ENCODE assay signal across 12 cellular contexts in the genomic region with DNA sequence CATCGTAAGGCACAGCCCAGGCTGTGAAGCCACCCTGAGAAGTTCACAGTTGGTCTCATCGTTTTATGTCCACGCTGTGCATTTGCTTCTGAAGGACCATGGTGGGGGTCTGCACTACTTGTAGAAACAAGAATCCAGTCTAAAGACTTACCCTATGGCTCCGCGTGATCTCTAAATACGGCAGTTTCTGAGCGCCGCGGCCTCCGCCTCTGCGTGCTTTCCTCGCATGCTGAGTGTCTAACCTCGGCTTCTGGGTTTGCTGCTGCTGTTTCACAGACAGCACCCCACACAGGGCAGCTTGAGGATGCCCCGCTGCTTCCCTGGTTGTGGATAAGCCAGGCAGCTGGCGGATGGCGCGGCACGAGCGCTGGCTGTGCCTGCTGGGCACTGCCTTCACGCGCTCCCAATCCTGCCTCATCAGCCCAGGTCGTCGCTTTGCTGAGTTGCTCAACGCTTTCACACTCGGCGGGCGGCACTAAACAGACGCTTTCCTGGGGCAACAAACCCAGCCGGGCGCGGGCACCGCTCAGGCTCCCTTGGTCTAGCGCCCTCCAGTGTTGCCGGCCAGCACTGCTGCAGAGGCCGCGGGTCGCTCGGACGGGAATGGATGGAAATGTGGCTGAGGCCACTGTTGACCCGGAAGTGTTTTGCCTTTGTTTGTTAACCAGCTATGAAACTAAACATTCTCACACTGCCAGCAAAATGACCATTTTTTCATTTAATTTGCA. TPM values are rescaled to one million over a fixed set of nuclear protein-coding genes. Genes with fewer than 3 reads are reported as not detected.
DNase-seq lines count a peak whose midpoint lies in the region; ATAC-seq and TF ChIP-seq lines count a peak whose summit lies in the region.
"Had no signal": no experiment of that assay in that cellular context is flagged by ENCODE, and none has a peak within 500 bp of the region (broad histone marks: within the 10 kb centered on the region; RNA-seq: fewer than 3 reads in every experiment).

No MANE protein-coding gene starts in this region.

- POLR2A ChIA-PET in WTC11 (lab: Charles Lee) = no interaction called here

- CTCF ChIA-PET in WTC11 (lab: Charles Lee) = interaction anchor here (0.7 to 1.0 kb wide), 4 partner anchors 10 to 399 kb away, joined by 3 to 4 read pairs (median 3); no protein-coding TSS in a partner anchor

- no peaks in the 10 kb centered on the region for H3K36me3 ChIP-seq in ES-I3 (ENCODE audit: insufficient read depth, low read length)
- no peaks in the 10 kb centered on the region for H3K36me3 ChIP-seq in left ventricle myocardium inferior

- H3K27me3 Mint-ChIP-seq in WTC11 (ENCODE audit: low read depth) = peaks cover 46% of the 10 kb centered on the region

- no peaks in the 10 kb centered on the region for H3K9me3 ChIP-seq in ES-I3 (ENCODE audit: control insufficient read depth, insufficient read depth, low read length)
- no peaks in the 10 kb centered on the region for H3K9me3 ChIP-seq in left ventricle myocardium inferior (replicated peaks)

- peak; percentile 60 for TF ChIP-seq CTCF in WTC11 (IDR thresholded peaks at IDR 0.05)
- TF ChIP-seq CTCF in left ventricle myocardium inferior (IDR thresholded peaks at IDR 0.05; ENCODE audit: borderline replicate concordance) = no peak

- intact Hi-C loops in left ventricle myocardium inferior (cut with micrococcal nuclease) (no loop called here), posterior cingulate gyrus (cut with DNase I) (no loop called here)

- H3K9me3 Mint-ChIP-seq in WTC11 = no peaks in the 10 kb centered on the region

- H3K27me3 ChIP-seq in left ventricle myocardium inferior (ENCODE audit: low read depth) = peaks cover 72% of the 10 kb centered on the region

- H3K36me3 Mint-ChIP-seq in WTC11 = no peaks in the 10 kb centered on the region

- no peak overlapping the region for H3K27ac ChIP-seq in left ventricle myocardium inferior (replicated peaks)
- H3K27ac ChIP-seq: VCaP had no signal

- peak; percentile 71 for ATAC-seq in WTC11
- ATAC-seq in HG02763 (IDR thresholded peaks at IDR 0.05; ENCODE audit: unreplicated experiment) = no peak
- ATAC-seq: Panc1 had no signal

- H3K4me3 ChIP-seq in left ventricle myocardium inferior = no peak overlapping the region
- H3K4me3 ChIP-seq: lung had no signal

- H3K9ac ChIP-seq in ES-I3 (ENCODE audit: low read depth, low read length) = peak overlapping the region; percentile 25

- H3K27ac Mint-ChIP-seq in WTC11 = no peak overlapping the region

- DNase-seq in WTC11 (ENCODE audit: low spot score) (peak; percentile 80), left ventricle myocardium inferior (peak; percentile 7), posterior cingulate gyrus (peak in 8 of 10 donors; percentile 57 to 96 (median 78)), DMS114 treated with DMSO at 0.1 percent for 48 hours (lab: John Stamatoyannopoulos, UW; ENCODE audit: unreplicated experiment) (no peak), iPS-NIHi11 (ENCODE audit: low spot score) (no peak)
- DNase-seq: NCI-H2081 treated with DMSO at 0.1 percent for 48 hours had no signal

- H3K4me3 Mint-ChIP-seq in WTC11 = no peak overlapping the region

- H3K4me1 Mint-ChIP-seq in WTC11 = peaks cover 2% of the 10 kb centered on the region; the same call in 1 of the 2 replicates

- H3K4me1 ChIP-seq in ES-I3 (ENCODE audit: insufficient read depth, low read length) (peaks cover under 1% of the 10 kb centered on the region; the same call in 1 of the 2 replicates), left ventricle myocardium inferior (peaks cover 16% of the 10 kb centered on the region)

TF ChIP-seq in WTC11, 78 proteins besides CTCF, POLR2A, EP300 and RAD21:
- TF ChIP-seq TEAD4 (CRISPR knock-in tag; IDR thresholded peaks at IDR 0.05) (0 out of 2 replicates have a peak, but pooled peaks have one; percentile 55), SP1 (CRISPR knock-in tag; conservative IDR thresholded peaks at IDR 0.05) (peak; percentile 38; the same call in 1 of the 2 replicates), FOXJ3 (CRISPR knock-in tag; IDR thresholded peaks at IDR 0.05; ENCODE audit: borderline replicate concordance) (no peak), SMAD4 (CRISPR knock-in tag; IDR thresholded peaks at IDR 0.05) (0 out of 2 replicates have a peak, but pooled peaks have one; percentile 39)
- TF ChIP-seq, protein P1, sequence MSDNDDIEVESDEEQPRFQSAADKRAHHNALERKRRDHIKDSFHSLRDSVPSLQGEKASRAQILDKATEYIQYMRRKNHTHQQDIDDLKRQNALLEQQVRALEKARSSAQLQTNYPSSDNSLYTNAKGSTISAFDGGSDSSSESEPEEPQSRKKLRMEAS (CRISPR knock-in tag; IDR thresholded peaks at IDR 0.05) = peak; percentile 65
- TF ChIP-seq, protein P2, sequence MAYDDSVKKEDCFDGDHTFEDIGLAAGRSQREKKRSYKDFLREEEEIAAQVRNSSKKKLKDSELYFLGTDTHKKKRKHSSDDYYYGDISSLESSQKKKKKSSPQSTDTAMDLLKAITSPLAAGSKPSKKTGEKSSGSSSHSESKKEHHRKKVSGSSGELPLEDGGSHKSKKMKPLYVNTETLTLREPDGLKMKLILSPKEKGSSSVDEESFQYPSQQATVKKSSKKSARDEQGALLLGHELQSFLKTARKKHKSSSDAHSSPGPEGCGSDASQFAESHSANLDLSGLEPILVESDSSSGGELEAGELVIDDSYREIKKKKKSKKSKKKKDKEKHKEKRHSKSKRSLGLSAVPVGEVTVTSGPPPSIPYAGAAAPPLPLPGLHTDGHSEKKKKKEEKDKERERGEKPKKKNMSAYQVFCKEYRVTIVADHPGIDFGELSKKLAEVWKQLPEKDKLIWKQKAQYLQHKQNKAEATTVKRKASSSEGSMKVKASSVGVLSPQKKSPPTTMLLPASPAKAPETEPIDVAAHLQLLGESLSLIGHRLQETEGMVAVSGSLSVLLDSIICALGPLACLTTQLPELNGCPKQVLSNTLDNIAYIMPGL (CRISPR knock-in tag; IDR thresholded peaks at IDR 0.05) = 0 out of 2 replicates have a peak, but pooled peaks have one; percentile 44
- TF ChIP-seq, protein P3, sequence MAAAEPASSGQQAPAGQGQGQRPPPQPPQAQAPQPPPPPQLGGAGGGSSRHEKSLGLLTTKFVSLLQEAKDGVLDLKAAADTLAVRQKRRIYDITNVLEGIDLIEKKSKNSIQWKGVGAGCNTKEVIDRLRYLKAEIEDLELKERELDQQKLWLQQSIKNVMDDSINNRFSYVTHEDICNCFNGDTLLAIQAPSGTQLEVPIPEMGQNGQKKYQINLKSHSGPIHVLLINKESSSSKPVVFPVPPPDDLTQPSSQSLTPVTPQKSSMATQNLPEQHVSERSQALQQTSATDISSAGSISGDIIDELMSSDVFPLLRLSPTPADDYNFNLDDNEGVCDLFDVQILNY (CRISPR knock-in tag; IDR thresholded peaks at IDR 0.05) = 0 out of 2 replicates have a peak, but pooled peaks have one; percentile 46
- TF ChIP-seq, protein P4, sequence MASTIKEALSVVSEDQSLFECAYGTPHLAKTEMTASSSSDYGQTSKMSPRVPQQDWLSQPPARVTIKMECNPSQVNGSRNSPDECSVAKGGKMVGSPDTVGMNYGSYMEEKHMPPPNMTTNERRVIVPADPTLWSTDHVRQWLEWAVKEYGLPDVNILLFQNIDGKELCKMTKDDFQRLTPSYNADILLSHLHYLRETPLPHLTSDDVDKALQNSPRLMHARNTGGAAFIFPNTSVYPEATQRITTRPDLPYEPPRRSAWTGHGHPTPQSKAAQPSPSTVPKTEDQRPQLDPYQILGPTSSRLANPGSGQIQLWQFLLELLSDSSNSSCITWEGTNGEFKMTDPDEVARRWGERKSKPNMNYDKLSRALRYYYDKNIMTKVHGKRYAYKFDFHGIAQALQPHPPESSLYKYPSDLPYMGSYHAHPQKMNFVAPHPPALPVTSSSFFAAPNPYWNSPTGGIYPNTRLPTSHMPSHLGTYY (CRISPR knock-in tag; IDR thresholded peaks at IDR 0.05) = no peak
- TF ChIP-seq, protein P5, sequence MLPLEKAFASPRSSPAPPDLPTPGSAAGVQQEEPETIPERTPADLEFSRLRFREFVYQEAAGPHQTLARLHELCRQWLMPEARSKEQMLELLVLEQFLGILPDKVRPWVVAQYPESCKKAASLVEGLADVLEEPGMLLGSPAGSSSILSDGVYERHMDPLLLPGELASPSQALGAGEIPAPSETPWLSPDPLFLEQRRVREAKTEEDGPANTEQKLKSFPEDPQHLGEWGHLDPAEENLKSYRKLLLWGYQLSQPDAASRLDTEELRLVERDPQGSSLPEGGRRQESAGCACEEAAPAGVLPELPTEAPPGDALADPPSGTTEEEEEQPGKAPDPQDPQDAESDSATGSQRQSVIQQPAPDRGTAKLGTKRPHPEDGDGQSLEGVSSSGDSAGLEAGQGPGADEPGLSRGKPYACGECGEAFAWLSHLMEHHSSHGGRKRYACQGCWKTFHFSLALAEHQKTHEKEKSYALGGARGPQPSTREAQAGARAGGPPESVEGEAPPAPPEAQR (CRISPR knock-in tag; IDR thresholded peaks at IDR 0.05) = no peak

RNA-seq across cellular contexts. Expression of a gene that starts 39.2 kb away (rescaled TPM):
- total RNA-seq in WTC11 (2021) (25.9 to 30.6 TPM (median 27.3 TPM) in 3 replicates), left ventricle myocardium inferior (22.4 TPM)

RNA-seq across cellular contexts. Expression of a gene that starts 57.4 kb away (rescaled TPM):
- total RNA-seq in WTC11 (2021) (0.14 to 0.85 TPM (median 0.25 TPM) in 3 replicates), left ventricle myocardium inferior (not detected)
- total RNA-seq: skeletal muscle tissue had no signal

Comparison
In these comparisons a context has a peak if more than half of its experiments do, and no peak if none do; other contexts are left out.
1. DNase-seq: peak in WTC11 (single experiment), left ventricle myocardium inferior (single experiment) and posterior cingulate gyrus (8 of 10); none in DMS114 treated with DMSO at 0.1 percent for 48 hours (single experiment) and iPS-NIHi11 (single experiment).